Comparison of ENCODE assay signal across 27 cellular contexts in genomic region chr3:150439657-150440056, GRCh38. TPM values are rescaled to one million over a fixed set of nuclear protein-coding genes. Genes with fewer than 3 reads are reported as not detected.
DNase-seq lines count a peak whose midpoint lies in the region; ATAC-seq and TF ChIP-seq lines count a peak whose summit lies in the region.
"Had no signal": no experiment of that assay in that cellular context is flagged by ENCODE, and none has a peak within 500 bp of the region (broad histone marks: within the 10 kb centered on the region; RNA-seq: fewer than 3 reads in every experiment).

No MANE protein-coding gene starts in this region.

- H3K4me1 Mint-ChIP-seq in type B pancreatic cell (ENCODE audit: unreplicated experiment), result no peaks in the 10 kb centered on the region

- no peaks in the 10 kb centered on the region for H3K4me1 ChIP-seq in HEK293 (ENCODE audit: control insufficient read depth, insufficient read depth, low read length)
- H3K4me1 ChIP-seq: breast epithelium, testis had no signal

- POLR2A ChIA-PET in HEK293 (lab: Yijun Ruan, JAX), result no interaction called here

- CTCF ChIA-PET in HEK293 (lab: Yijun Ruan, JAX), result no interaction called here

- H3K4me3 ChIP-seq in HEK293 (ENCODE audit: low read depth, low read length) (no peak overlapping the region), fibroblast of the aortic adventitia (ENCODE audit: low read depth, low read length) (no peak overlapping the region)
- H3K4me3 ChIP-seq: breast epithelium, lower lobe of right lung, neural progenitor cell, skin epidermis, testis had no signal

- no peaks in the 10 kb centered on the region for H3K27me3 Mint-ChIP-seq in type B pancreatic cell
- H3K27me3 Mint-ChIP-seq: CD8-positive, alpha-beta memory T cell; progenitor cell of endocrine pancreas had no signal

- no peak overlapping the region for H3K27ac ChIP-seq in HEK293 (ENCODE audit: extremely low read depth, low read depth, low read length)
- H3K27ac ChIP-seq in substantia nigra (ENCODE audit: low read depth, low read length, poor library complexity, severe bottlenecking), result no peak overlapping the region
- H3K27ac ChIP-seq: breast epithelium, HL-60, lower lobe of right lung, neural progenitor cell, skin epidermis, testis had no signal

- H3K27ac Mint-ChIP-seq in type B pancreatic cell, result peak overlapping the region; percentile 70
- H3K27ac Mint-ChIP-seq: CD8-positive, alpha-beta memory T cell; neural progenitor cell; progenitor cell of endocrine pancreas; stimulated activated effector memory CD8-positive, alpha-beta T cell treated with anti-CD3 and anti-CD28 coated beads, Interleukin-12 subunit alpha, Interleukin-12 subunit beta, amount 100 ng/mL, for 72 hours had no signal

- TF ChIP-seq CTCF in HEK293 (tag by site-specific recombination; IDR thresholded peaks at IDR 0.05) (no peak), fibroblast of the aortic adventitia (IDR thresholded peaks at IDR 0.05; ENCODE audit: insufficient read depth, low read length) (no peak), type B pancreatic cell (conservative IDR thresholded peaks at IDR 0.05) (no peak)

- H3K36me3 ChIP-seq in HEK293 (ENCODE audit: control insufficient read depth in 2 of 2, insufficient read depth in 1 of 2, low read length in 2 of 2), result peaks cover 0 to 7% of the 10 kb centered on the region in 2 experiments; a peak in 1 of 3 replicates
- H3K36me3 ChIP-seq: breast epithelium, lower lobe of right lung, neural progenitor cell had no signal

- H3K9me3 ChIP-seq in HEK293 (ENCODE audit: control insufficient read depth, insufficient read depth, low read depth, low read length), result no peaks in the 10 kb centered on the region
- H3K9me3 ChIP-seq: breast epithelium, lower lobe of right lung, testis had no signal

- DNase-seq in RPMI7951 (ENCODE audit: low read depth), result peak; percentile 22
- DNase-seq in fibroblast of the aortic adventitia (ENCODE audit: low read depth), result peak; percentile 26
- no peak for DNase-seq in type B pancreatic cell (ENCODE audit: extremely low spot score, unreplicated experiment)
- DNase-seq in substantia nigra (lab: John Stamatoyannopoulos, UW), result no peak
- DNase-seq: activated naive CD4-positive, alpha-beta T cell; activated T-cell treated with anti-CD3 and anti-CD28 coated beads, Interleukin-2, amount 50 U/mL, for 1 hour; CD8-positive, alpha-beta memory T cell; cortex of kidney; DMS53; GOT3; hippocampal formation; lower lobe of right lung; NCI-H1417 treated with DMSO at 0.1 percent for 48 hours; NCI-H524; stimulated activated CD4-positive, alpha-beta T cell treated with anti-CD3 and anti-CD28 coated beads, Interleukin-1b, Interleukin-23, amount 100 ng/mL, for 48 hours; T-helper 9 cell; testis had no signal

- H3K36me3 Mint-ChIP-seq in type B pancreatic cell, result peaks cover 35% of the 10 kb centered on the region

- no peak for ATAC-seq in HG03460 (IDR thresholded peaks at IDR 0.05; ENCODE audit: unreplicated experiment)
- no peak for ATAC-seq in HG03095 (IDR thresholded peaks at IDR 0.05; ENCODE audit: unreplicated experiment)
- ATAC-seq: activated CD4-positive, CD25-positive, alpha-beta regulatory T cell treated with anti-CD3 and anti-CD28 coated beads, Interleukin-2, amount 50 U/mL, for 24 hours; lower lobe of right lung; stimulated activated effector memory CD8-positive, alpha-beta T cell treated with anti-CD3 and anti-CD28 coated beads, Interleukin-12 subunit alpha, Interleukin-12 subunit beta, amount 100 ng/mL, for 72 hours had no signal

- H3K4me3 Mint-ChIP-seq in type B pancreatic cell, result no peak overlapping the region
- H3K4me3 Mint-ChIP-seq: CD8-positive, alpha-beta memory T cell; neural progenitor cell; stimulated activated effector memory CD8-positive, alpha-beta T cell treated with anti-CD3 and anti-CD28 coated beads, Interleukin-12 subunit alpha, Interleukin-12 subunit beta, amount 100 ng/mL, for 72 hours had no signal

- H3K9me3 Mint-ChIP-seq in type B pancreatic cell, result peaks cover 5% of the 10 kb centered on the region
- H3K9me3 Mint-ChIP-seq: CD8-positive, alpha-beta memory T cell; neural progenitor cell; stimulated activated effector memory CD8-positive, alpha-beta T cell treated with anti-CD3 and anti-CD28 coated beads, Interleukin-12 subunit alpha, Interleukin-12 subunit beta, amount 100 ng/mL, for 72 hours had no signal

TF ChIP-seq in HEK293, 187 proteins besides CTCF, POLR2A, EP300 and RAD21:
- TF ChIP-seq, protein P1, sequence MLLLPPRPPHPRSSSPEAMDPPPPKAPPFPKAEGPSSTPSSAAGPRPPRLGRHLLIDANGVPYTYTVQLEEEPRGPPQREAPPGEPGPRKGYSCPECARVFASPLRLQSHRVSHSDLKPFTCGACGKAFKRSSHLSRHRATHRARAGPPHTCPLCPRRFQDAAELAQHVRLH (tag by site-specific recombination; IDR thresholded peaks at IDR 0.05), result no peak
- no peak for TF ChIP-seq SCRT2 (tag by site-specific recombination; IDR thresholded peaks at IDR 0.05)
- no peak for TF ChIP-seq GLI4 (tag by site-specific recombination; IDR thresholded peaks at IDR 0.05)
- TF ChIP-seq, protein P2, sequence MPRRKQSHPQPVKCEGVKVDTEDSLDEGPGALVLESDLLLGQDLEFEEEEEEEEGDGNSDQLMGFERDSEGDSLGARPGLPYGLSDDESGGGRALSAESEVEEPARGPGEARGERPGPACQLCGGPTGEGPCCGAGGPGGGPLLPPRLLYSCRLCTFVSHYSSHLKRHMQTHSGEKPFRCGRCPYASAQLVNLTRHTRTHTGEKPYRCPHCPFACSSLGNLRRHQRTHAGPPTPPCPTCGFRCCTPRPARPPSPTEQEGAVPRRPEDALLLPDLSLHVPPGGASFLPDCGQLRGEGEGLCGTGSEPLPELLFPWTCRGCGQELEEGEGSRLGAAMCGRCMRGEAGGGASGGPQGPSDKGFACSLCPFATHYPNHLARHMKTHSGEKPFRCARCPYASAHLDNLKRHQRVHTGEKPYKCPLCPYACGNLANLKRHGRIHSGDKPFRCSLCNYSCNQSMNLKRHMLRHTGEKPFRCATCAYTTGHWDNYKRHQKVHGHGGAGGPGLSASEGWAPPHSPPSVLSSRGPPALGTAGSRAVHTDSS (tag by site-specific recombination; IDR thresholded peaks at IDR 0.05), result no peak
- peak; percentile 50 for TF ChIP-seq ZNF664 (tag by site-specific recombination; IDR thresholded peaks at IDR 0.05)

RNA-seq across cellular contexts. Expression of gene TSC22D2, which starts 31.6 kb away (rescaled TPM):
- 6.2 and 8.9 TPM in 2 replicates for total RNA-seq in RPMI7951 (2014; rRNA removed; shearing (Covaris generic))
- 10.3 and 15.4 TPM in 2 replicates for total RNA-seq in fibroblast of the aortic adventitia (ENCODE audit: low replicate concordance)
- total RNA-seq in type B pancreatic cell (ENCODE audit: low replicate concordance), result 64.4 and 106 TPM in 2 replicates

Comparison
In these comparisons a context has a peak if more than half of its experiments do, and no peak if none do; other contexts are left out.
1. DNase-seq: peak in RPMI7951 (single experiment) and fibroblast of the aortic adventitia (single experiment); none in type B pancreatic cell (single experiment) and substantia nigra (0 of 49).